ENCODE assay signal across 9 cellular contexts in the genomic region with DNA sequence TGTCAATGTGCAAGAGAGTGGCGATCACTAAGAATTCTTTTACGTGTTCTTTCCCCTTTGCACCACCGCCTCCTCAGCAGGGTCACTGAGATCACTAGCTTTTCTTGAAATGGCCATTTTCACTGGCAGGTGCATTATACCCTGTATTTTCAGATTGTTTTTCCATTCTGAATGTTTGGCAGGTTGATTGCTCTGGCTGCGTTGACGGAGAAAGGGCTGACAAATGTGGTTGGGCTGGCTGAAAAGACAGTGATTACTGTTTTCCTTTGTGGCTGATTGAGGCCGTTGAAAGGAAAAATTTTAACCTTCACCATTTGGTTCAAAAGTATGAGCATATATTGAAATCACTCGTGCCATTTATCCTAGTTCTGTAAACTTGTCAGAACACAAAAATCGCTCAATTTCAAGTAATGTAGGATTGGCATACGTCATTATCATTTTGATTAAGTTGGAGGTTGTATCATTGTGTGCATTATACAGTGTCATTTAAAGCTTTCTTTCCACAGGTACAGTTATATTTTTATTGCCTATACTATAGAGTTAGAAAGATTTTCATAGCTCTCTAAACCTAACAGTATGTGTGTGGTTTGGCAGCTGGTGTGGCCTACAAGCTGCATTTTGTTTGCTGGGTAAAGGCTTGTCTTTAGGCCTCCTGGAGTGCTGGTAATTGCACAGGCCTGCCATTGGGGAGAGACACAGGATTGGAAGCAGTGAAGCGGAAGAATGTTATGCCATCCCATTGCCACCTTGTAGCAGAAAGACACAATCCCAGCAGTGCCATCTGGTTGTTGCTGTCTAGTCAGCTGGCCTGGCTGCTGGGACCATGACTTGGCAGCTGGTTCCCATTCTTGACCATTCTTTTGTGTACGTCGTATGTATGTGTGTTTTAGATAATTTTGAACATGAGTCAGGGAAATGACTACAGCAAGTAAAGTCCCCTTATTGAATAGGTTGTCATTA. TPM values are rescaled to one million over a fixed set of nuclear protein-coding genes. Genes with fewer than 3 reads are reported as not detected.
DNase-seq lines count a peak whose midpoint lies in the region; TF ChIP-seq lines count a peak whose summit lies in the region.
"Had no signal": no experiment of that assay in that cellular context is flagged by ENCODE, and none has a peak within 500 bp of the region (broad histone marks: within the 10 kb centered on the region; RNA-seq: fewer than 3 reads in every experiment).

No MANE protein-coding gene starts in this region.

- H3K27me3 ChIP-seq in transverse colon (no peaks in the 10 kb centered on the region), tibial artery (no peaks in the 10 kb centered on the region)

- H3K9me3 ChIP-seq in transverse colon (no peaks in the 10 kb centered on the region), tibial artery (no peaks in the 10 kb centered on the region)

- TF ChIP-seq POLR2A in transverse colon (IDR thresholded peaks at IDR 0.05) = no peak

- WGBS in transverse colon (ENCODE audit: low coverage in 1 of 2), 2 donors = 86 to 93% methylated on average over 9 to 12 of the region's 12 CpGs

- intact Hi-C loops in transverse colon (cut with DNase I; ENCODE audit: low total_unique reads) = no loop called here
- intact Hi-C loops in tibial artery (cut with DNase I; ENCODE audit: low total_unique reads) = no loop called here

- no peaks in the 10 kb centered on the region for H3K4me1 ChIP-seq in transverse colon
- no peaks in the 10 kb centered on the region for H3K4me1 ChIP-seq in tibial artery

- DNase-seq in NCI-H2029 (lab: John Stamatoyannopoulos, UW) (peak; percentile 42), NCI-H2029 treated with DMSO at 0.1 percent for 48 hours (lab: John Stamatoyannopoulos, UW) (no peak), NCI-H774 (lab: John Stamatoyannopoulos, UW) (peak; percentile 82), fibroblast of gingiva (ENCODE audit: low read depth) (peak; percentile 50), substantia nigra (lab: John Stamatoyannopoulos, UW) (peak in 26 of 49 donors; percentile 3 to 60 (median 13)), transverse colon (no peak), tibial artery (no peak)
- no peak for DNase-seq in activated CD4-positive, alpha-beta T cell treated with anti-CD3 and anti-CD28 coated beads, Interleukin-2, amount 50 U/mL, for 48 hours

- TF ChIP-seq CTCF in transverse colon (IDR thresholded peaks at IDR 0.05) (no peak), tibial artery (IDR thresholded peaks at IDR 0.05) (no peak)

- H3K27ac ChIP-seq in substantia nigra (ENCODE audit: low read depth, low read length, poor library complexity, severe bottlenecking) (peak overlapping the region; percentile 4), transverse colon (no peak overlapping the region), tibial artery (no peak overlapping the region)

- H3K4me3 ChIP-seq in transverse colon (no peak overlapping the region), tibial artery (no peak overlapping the region)
- H3K4me3 ChIP-seq: lung had no signal

- in situ Hi-C loops in transverse colon (cut with MboI; ENCODE audit: low pct_ligation_motif_present in 1 of 4, low pct_unique_long_range_greater_than_20kb in 1 of 4, low sequenced_read_pairs in 3 of 4) = loop anchor here in 2 of 4 donors (25.0 kb wide), 2 partner anchors 388 to 763 kb away; a partner anchor contains a TSS

- H3K36me3 ChIP-seq in transverse colon (peaks cover 0 to 32% (median 14%) of the 10 kb centered on the region in 4 donors), tibial artery (peaks cover 40 to 55% (median 41%) of the 10 kb centered on the region in 3 donors)

- no peak for TF ChIP-seq EP300 in transverse colon (IDR thresholded peaks at IDR 0.05; ENCODE audit: low read depth)

RNA-seq across cellular contexts. Expression of a gene that starts 36.7 kb away (rescaled TPM):
- 100 to 1,000 TPM in 2 of 4 donors, 10 to 100 TPM in 2; 47.5 to 146 (median 101) TPM for total RNA-seq in transverse colon

Comparison
In these comparisons a context has a peak if more than half of its experiments do, and no peak if none do; other contexts are left out.
1. DNase-seq: peak in NCI-H2029 (single experiment), NCI-H774 (single experiment), fibroblast of gingiva (single experiment) and substantia nigra (26 of 49); none in NCI-H2029 treated with DMSO at 0.1 percent for 48 hours (single experiment), activated CD4-positive, alpha-beta T cell treated with anti-CD3 and anti-CD28 coated beads, Interleukin-2, amount 50 U/mL, for 48 hours (0 of 2), transverse colon (single experiment) and tibial artery (0 of 2).